ENCODE assay signal across 3 cellular contexts in genomic region chr12:96336489-96336888, GRCh38.
TF ChIP-seq lines count a peak whose summit lies in the region.

No MANE protein-coding gene starts in this region.

TF ChIP-seq in HepG2, 621 proteins besides CTCF, POLR2A, EP300 and RAD21 (continues in another document):
- TF ChIP-seq ZBED4 (CRISPR knock-in tag; IDR thresholded peaks at IDR 0.05; ENCODE audit: borderline replicate concordance) (no peak), ZFP82 (CRISPR knock-in tag; IDR thresholded peaks at IDR 0.05; ENCODE audit: borderline replicate concordance) (peak; percentile 82; the same call in 1 of the 2 replicates), ZNF652 (CRISPR knock-in tag; IDR thresholded peaks at IDR 0.05; ENCODE audit: borderline replicate concordance, low read depth) (no peak), AFF4 (CRISPR knock-in tag; IDR thresholded peaks at IDR 0.05) (no peak), JUN (CRISPR knock-in tag; IDR thresholded peaks at IDR 0.05) (no peak), SETDB1 (CRISPR knock-in tag; IDR thresholded peaks at IDR 0.05; ENCODE audit: borderline replicate concordance) (no peak)

TF ChIP-seq in HEK293, 187 proteins besides CTCF, POLR2A, EP300 and RAD21 (continued from another document):
- TF ChIP-seq ZNF449 (tag by site-specific recombination; IDR thresholded peaks at IDR 0.05), result no peak
- TF ChIP-seq ZNF645 (tag by site-specific recombination; IDR thresholded peaks at IDR 0.05), result no peak
- no peak for TF ChIP-seq ZNF560 (tag by site-specific recombination; IDR thresholded peaks at IDR 0.05; ENCODE audit: borderline replicate concordance)
- no peak for TF ChIP-seq ZNF133 (tag by site-specific recombination; IDR thresholded peaks at IDR 0.05)
- no peak for TF ChIP-seq ZNF26 (tag by site-specific recombination; IDR thresholded peaks at IDR 0.05)
- TF ChIP-seq ZNF311 (tag by site-specific recombination; IDR thresholded peaks at IDR 0.05; ENCODE audit: borderline replicate concordance), result no peak
- TF ChIP-seq ZNF175 (tag by site-specific recombination; IDR thresholded peaks at IDR 0.05), result no peak
- TF ChIP-seq SETDB1 (IDR thresholded peaks at IDR 0.05; ENCODE audit: insufficient read length, low read length), result peak; percentile 69
- no peak for TF ChIP-seq BCL6B (tag by site-specific recombination; IDR thresholded peaks at IDR 0.05)
- peak; percentile 53; the same call in 1 of the 2 replicates for TF ChIP-seq ZNF549 (tag by site-specific recombination; IDR thresholded peaks at IDR 0.05)
TF ChIP-seq in HEK293: peak in this region for 2.

TF ChIP-seq in K562, 482 proteins besides CTCF, POLR2A, EP300 and RAD21 (continued from another document):
- TF ChIP-seq CHAMP1 (IDR thresholded peaks at IDR 0.05) (peak; percentile 85), ATF2 (CRISPR knock-in tag; IDR thresholded peaks at IDR 0.05) (no peak), ZNF184 (CRISPR knock-in tag; IDR thresholded peaks at IDR 0.05) (no peak), CBX3 (IDR thresholded peaks at IDR 0.05; ENCODE audit: borderline replicate concordance in 1 of 2, low read length in 2 of 2) (peak in 1 of 2 experiments; percentile 84; a peak in 1 of 3 replicates), TRIM24 (IDR thresholded peaks at IDR 0.05) (peak; percentile 28 to 45; a peak in 1 of 4 replicates), CC2D1A (IDR thresholded peaks at IDR 0.05) (0 out of 2 replicates have a peak, but pooled peaks have one; percentile 37), RHOXF2B (CRISPR knock-in tag; conservative IDR thresholded peaks at IDR 0.05) (no peak), TFAM (CRISPR knock-in tag; conservative IDR thresholded peaks at IDR 0.05) (no peak), ZFP30 (CRISPR knock-in tag; IDR thresholded peaks at IDR 0.05; ENCODE audit: borderline replicate concordance) (peak; percentile 85), ZNF511 (CRISPR knock-in tag; IDR thresholded peaks at IDR 0.05) (no peak), ZBTB43 (CRISPR knock-in tag; IDR thresholded peaks at IDR 0.05) (no peak), SRSF9 (IDR thresholded peaks at IDR 0.05; ENCODE audit: borderline replicate concordance, low read depth, low read length) (no peak), TRIM28 (IDR thresholded peaks at IDR 0.05) (peak; percentile 77; the same call in 1 of the 2 replicates), GATA2 (CRISPR knock-in tag; IDR thresholded peaks at IDR 0.05) (no peak), HES1 (IDR thresholded peaks at IDR 0.05; ENCODE audit: low read depth) (no peak), RBM25 (IDR thresholded peaks at IDR 0.05; ENCODE audit: low read depth, low read length, severe bottlenecking) (peak; percentile 85), ZNF280A (IDR thresholded peaks at IDR 0.05; ENCODE audit: low read depth, partially characterized antibody) (peak; percentile 44)
TF ChIP-seq in K562: peak in this region for 8.
